ENCODE assay signal across 8 cellular contexts in genomic region chr16:50273888-50274770, GRCh38. TPM values are rescaled to one million over a fixed set of nuclear protein-coding genes. Genes with fewer than 3 reads are reported as not detected.
DNase-seq lines count a peak whose midpoint lies in the region; ATAC-seq and TF ChIP-seq lines count a peak whose summit lies in the region.

No MANE protein-coding gene starts in this region.

- H3K4me1 ChIP-seq in ascending aorta, result no peaks in the 10 kb centered on the region

- H3K4me3 ChIP-seq in ascending aorta, result peak overlapping the region in 1 of 2 donors; percentile 22

- H3K27ac ChIP-seq in ascending aorta, result peak overlapping the region; percentile 40 to 53

- TF ChIP-seq CTCF in ascending aorta (IDR thresholded peaks at IDR 0.05), result no peak
- TF ChIP-seq CTCF in Calu3 (IDR thresholded peaks at IDR 0.05; ENCODE audit: unreplicated experiment), result no peak

- H3K27ac Mint-ChIP-seq in Calu3 (ENCODE audit: unreplicated experiment), result no peak overlapping the region

- ATAC-seq in HG02798 (IDR thresholded peaks at IDR 0.05; ENCODE audit: poor library complexity, unreplicated experiment) (peak; percentile 71), sciatic nerve (peak; percentile 17)

- H3K27me3 Mint-ChIP-seq in Calu3 (ENCODE audit: unreplicated experiment), result no peaks in the 10 kb centered on the region

- intact Hi-C loops in ascending aorta (cut with DNase I), result no loop called here
- intact Hi-C loops in sciatic nerve (cut with DNase I), result no loop called here
- intact Hi-C loops in Calu3 (cut with micrococcal nuclease; ENCODE audit: unreplicated experiment), result no loop called here

- H3K9me3 ChIP-seq in ascending aorta, result no peaks in the 10 kb centered on the region

- H3K4me1 Mint-ChIP-seq in Calu3 (ENCODE audit: low read depth, unreplicated experiment), result peaks cover 20% of the 10 kb centered on the region

- TF ChIP-seq POLR2A in GM18526 (IDR thresholded peaks at IDR 0.05; ENCODE audit: extremely low read depth, insufficient read length), result peak; percentile 61

- no peaks in the 10 kb centered on the region for H3K36me3 ChIP-seq in ascending aorta

- CTCF ChIA-PET in Calu3 (lab: Charles Lee), result no interaction called here

- H3K27me3 ChIP-seq in ascending aorta, result no peaks in the 10 kb centered on the region

- peaks cover 6% of the 10 kb centered on the region for H3K36me3 Mint-ChIP-seq in Calu3 (ENCODE audit: insufficient read depth, unreplicated experiment)

- BruUV-seq in Calu3 (replicated peaks; lab: Mats Ljungman, UMichigan), result no TSS peak

- peaks cover 3% of the 10 kb centered on the region for H3K9me3 Mint-ChIP-seq in Calu3 (ENCODE audit: low read depth, unreplicated experiment)

- DNase-seq in RPMI8226, result peak; percentile 93
- no peak for DNase-seq in ascending aorta (ENCODE audit: low spot score in 2 of 2)
- DNase-seq in sciatic nerve (ENCODE audit: low spot score), result peak; percentile 57
- DNase-seq in inferior parietal cortex (ENCODE audit: extremely low spot score), result no peak
- DNase-seq in SHP77 treated with DMSO at 0.1 percent for 48 hours (lab: John Stamatoyannopoulos, UW), result no peak
- DNase-seq in Calu3, result no peak

- H3K4me3 Mint-ChIP-seq in Calu3 (ENCODE audit: low read depth, unreplicated experiment), result no peak overlapping the region

RNA-seq across cellular contexts. Expression of gene ADCY7, which starts 7.8 kb away (rescaled TPM):
- total RNA-seq in ascending aorta (8.2 TPM), sciatic nerve (39.4 TPM), Calu3 (2022) (67.7 and 71.4 TPM in 2 replicates)

Comparison
In these comparisons a context has a peak if more than half of its experiments do, and no peak if none do; other contexts are left out.
1. DNase-seq: peak in RPMI8226 (single experiment) and sciatic nerve (single experiment); none in ascending aorta (0 of 2), inferior parietal cortex (single experiment), SHP77 treated with DMSO at 0.1 percent for 48 hours (single experiment) and Calu3 (single experiment).